2 cellular contexts compared by ENCODE assay signal in genomic region chr17:75719732-75720131, GRCh38.
TF ChIP-seq lines count a peak whose summit lies in the region.

No MANE protein-coding gene starts in this region.

TF ChIP-seq in HEK293, 187 proteins besides CTCF, POLR2A, EP300 and RAD21:
- TF ChIP-seq ZNF600 (tag by site-specific recombination; IDR thresholded peaks at IDR 0.05): 0 out of 2 replicates have a peak, but pooled peaks have one; percentile 28
- no peak for TF ChIP-seq ZNF624 (tag by site-specific recombination; IDR thresholded peaks at IDR 0.05)
- no peak for TF ChIP-seq ZNF37A (tag by site-specific recombination; IDR thresholded peaks at IDR 0.05)
- TF ChIP-seq ZNF664 (tag by site-specific recombination; IDR thresholded peaks at IDR 0.05): peak; percentile 91
TF ChIP-seq in HEK293: peak in this region for 2.

TF ChIP-seq in H1, 55 proteins besides CTCF, POLR2A, EP300 and RAD21:
- TF ChIP-seq RNF2 (IDR thresholded peaks at IDR 0.05; ENCODE audit: borderline replicate concordance, low read depth, low read length, missing control alignments, poor library complexity, severe bottlenecking): no peak
- no peak for TF ChIP-seq POU5F1 (IDR thresholded peaks at IDR 0.05; ENCODE audit: low read depth, low read length)
- TF ChIP-seq CHD2 (IDR thresholded peaks at IDR 0.05; ENCODE audit: low read length): no peak
- no peak for TF ChIP-seq FOSL1 (IDR thresholded peaks at IDR 0.05; ENCODE audit: insufficient read depth, low read depth, low read length)
- TF ChIP-seq, protein P1, sequence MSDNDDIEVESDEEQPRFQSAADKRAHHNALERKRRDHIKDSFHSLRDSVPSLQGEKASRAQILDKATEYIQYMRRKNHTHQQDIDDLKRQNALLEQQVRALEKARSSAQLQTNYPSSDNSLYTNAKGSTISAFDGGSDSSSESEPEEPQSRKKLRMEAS (IDR thresholded peaks at IDR 0.05): no peak
- TF ChIP-seq, protein P2, sequence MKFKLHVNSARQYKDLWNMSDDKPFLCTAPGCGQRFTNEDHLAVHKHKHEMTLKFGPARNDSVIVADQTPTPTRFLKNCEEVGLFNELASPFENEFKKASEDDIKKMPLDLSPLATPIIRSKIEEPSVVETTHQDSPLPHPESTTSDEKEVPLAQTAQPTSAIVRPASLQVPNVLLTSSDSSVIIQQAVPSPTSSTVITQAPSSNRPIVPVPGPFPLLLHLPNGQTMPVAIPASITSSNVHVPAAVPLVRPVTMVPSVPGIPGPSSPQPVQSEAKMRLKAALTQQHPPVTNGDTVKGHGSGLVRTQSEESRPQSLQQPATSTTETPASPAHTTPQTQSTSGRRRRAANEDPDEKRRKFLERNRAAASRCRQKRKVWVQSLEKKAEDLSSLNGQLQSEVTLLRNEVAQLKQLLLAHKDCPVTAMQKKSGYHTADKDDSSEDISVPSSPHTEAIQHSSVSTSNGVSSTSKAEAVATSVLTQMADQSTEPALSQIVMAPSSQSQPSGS (IDR thresholded peaks at IDR 0.05; ENCODE audit: low read length): no peak
- TF ChIP-seq GABPA (IDR thresholded peaks at IDR 0.05; ENCODE audit: borderline replicate concordance, insufficient read depth, low read length): no peak
- TF ChIP-seq KDM1A (IDR thresholded peaks at IDR 0.05; ENCODE audit: borderline replicate concordance, low read length): no peak
- TF ChIP-seq BACH1 (IDR thresholded peaks at IDR 0.05; ENCODE audit: low read length): no peak
- no peak for TF ChIP-seq RBBP5 (IDR thresholded peaks at IDR 0.05; ENCODE audit: borderline replicate concordance, low read depth, low read length)
- no peak for TF ChIP-seq CTBP2 (IDR thresholded peaks at IDR 0.05; ENCODE audit: borderline replicate concordance, insufficient read depth, insufficient read length, low read length)
- TF ChIP-seq CBX8 (IDR thresholded peaks at IDR 0.05; ENCODE audit: borderline replicate concordance, low read depth, low read length): no peak
- TF ChIP-seq GTF2F1 (IDR thresholded peaks at IDR 0.05; ENCODE audit: borderline replicate concordance, low read depth, low read length): no peak
- TF ChIP-seq CHD1 (IDR thresholded peaks at IDR 0.05; ENCODE audit: low read depth, low read length): no peak
- TF ChIP-seq SP1 (IDR thresholded peaks at IDR 0.05; ENCODE audit: low read depth, low read length): no peak
- TF ChIP-seq EGR1 (IDR thresholded peaks at IDR 0.05; ENCODE audit: borderline replicate concordance, low read depth, low read length): no peak
- no peak for TF ChIP-seq ZNF274 (IDR thresholded peaks at IDR 0.05; ENCODE audit: borderline replicate concordance, extremely low read depth, low read length)
